8 cellular contexts compared by ENCODE assay signal in the genomic region with DNA sequence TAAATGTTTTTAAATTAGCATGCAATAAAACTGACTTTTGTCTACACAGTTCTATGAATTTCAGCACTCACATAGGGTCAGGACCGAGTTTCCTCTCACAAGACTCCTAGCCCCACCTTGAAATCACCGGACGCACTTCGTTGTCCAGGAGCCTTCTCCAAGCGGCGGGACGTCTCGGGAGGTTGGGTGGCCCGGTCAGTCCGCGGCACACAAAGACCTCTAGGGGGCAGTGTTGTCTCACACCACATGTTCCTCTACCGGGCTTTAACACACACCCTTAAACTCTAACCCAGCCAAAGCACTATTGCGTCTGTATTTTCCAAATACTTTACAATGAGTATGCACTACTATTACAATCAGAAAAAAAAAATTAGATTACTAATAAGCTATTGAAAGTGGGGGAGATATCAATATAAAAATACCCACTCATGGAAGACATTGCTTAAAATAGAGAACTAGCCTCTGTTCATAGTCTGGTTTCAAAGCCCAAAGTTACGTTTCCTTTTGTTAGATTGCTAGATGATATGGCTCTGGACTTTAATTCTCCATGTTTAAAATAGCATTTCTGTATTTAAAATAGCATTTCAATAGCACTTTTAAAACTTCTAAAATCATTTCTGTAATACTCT. TPM values are rescaled to one million over a fixed set of nuclear protein-coding genes. Genes with fewer than 3 reads are reported as not detected.
A peak's percentile ranks its signal among the peaks of the same experiment; 100 is the strongest.
DNase-seq lines count a peak whose midpoint lies in the region; ATAC-seq and FAIRE-seq lines count a peak whose summit lies in the region.
"Not testable (repeated sequence)": the region's sequence is repeated elsewhere in the genome, so short reads cannot be mapped to it uniquely, and the experiment has no call there.

No MANE protein-coding gene starts in this region.

- H2AK5ac ChIP-seq in mesenchymal stem cell (ENCODE audit: low read length, severe bottlenecking): not testable (repeated sequence)

- not testable (repeated sequence) for H3K4me3 Mint-ChIP-seq in activated T-cell treated with anti-CD3 and anti-CD28 coated beads, Interleukin-2, amount 50 U/mL, for 24 hours

- not testable (repeated sequence) for FAIRE-seq in RCC 7860 (lab: Jason Lieb, UNC)

- 0% methylated on average over 1 of the region's 14 CpGs for WGBS in mesenchymal stem cell

- not testable (repeated sequence) for H3K4me3 ChIP-seq in mesenchymal stem cell (ENCODE audit: insufficient read depth in 1 of 2, low read depth in 1 of 2, low read length in 2 of 2)

- H3K9me3 Mint-ChIP-seq in activated T-cell treated with anti-CD3 and anti-CD28 coated beads, Interleukin-2, amount 50 U/mL, for 24 hours: not testable (repeated sequence)

- H3K27ac Mint-ChIP-seq in activated T-cell treated with anti-CD3 and anti-CD28 coated beads, Interleukin-2, amount 50 U/mL, for 24 hours: not testable (repeated sequence)

- H2AFZ ChIP-seq in mesenchymal stem cell (ENCODE audit: low read depth, low read length): not testable (repeated sequence)

- not testable (repeated sequence) for H3K27ac ChIP-seq in epithelial cell of prostate; mesenchymal stem cell (ENCODE audit: low read length, poor library complexity, severe bottlenecking)

- not testable (repeated sequence) for H3K18ac ChIP-seq in mesenchymal stem cell (ENCODE audit: low read depth in 1 of 2, low read length in 2 of 2)

- not testable (repeated sequence) for H3K4me1 ChIP-seq in mesenchymal stem cell (ENCODE audit: control insufficient read depth, insufficient read depth, low read depth, low read length)

- H3K4me1 Mint-ChIP-seq in activated T-cell treated with anti-CD3 and anti-CD28 coated beads, Interleukin-2, amount 50 U/mL, for 24 hours (ENCODE audit: low read depth): not testable (repeated sequence)

- peak in 11 of 14 donors; percentile 1 to 68 (median 45) for DNase-seq in C1 segment of cervical spinal cord (lab: John Stamatoyannopoulos, UW)
- DNase-seq in RCC 7860 (ENCODE audit: low spot score): peak; percentile 10
- peak; percentile 71 for DNase-seq in activated T-cell treated with anti-CD3 and anti-CD28 coated beads, Interleukin-2, amount 50 U/mL, for 24 hours
- peak; percentile 0 for DNase-seq in epithelial cell of prostate (ENCODE audit: low read depth, low spot score)
- DNase-seq in mesenchymal stem cell: peak; percentile 72
- peak; percentile 31 to 50 (median 35) for DNase-seq in stimulated activated CD4-positive, alpha-beta T cell treated with anti-CD3 and anti-CD28 coated beads, TNF-alpha, amount 100 ng/mL, for 24 hours (ENCODE audit: low read depth in 3 of 3)

- not testable (repeated sequence) for H2BK12ac ChIP-seq in mesenchymal stem cell (ENCODE audit: low read length in 2 of 2)

- H4K91ac ChIP-seq in mesenchymal stem cell (ENCODE audit: low read length): not testable (repeated sequence)

- not testable (repeated sequence) for H3K23ac ChIP-seq in mesenchymal stem cell (ENCODE audit: low read length in 2 of 2)

- ATAC-seq in GM19438 (IDR thresholded peaks at IDR 0.05; ENCODE audit: low read depth, unreplicated experiment): peak; percentile 99
- peak; percentile 89 for ATAC-seq in HG03378 (IDR thresholded peaks at IDR 0.05; ENCODE audit: unreplicated experiment)

- H2BK120ac ChIP-seq in mesenchymal stem cell (ENCODE audit: low read depth, low read length): not testable (repeated sequence)

- H3K27me3 ChIP-seq in mesenchymal stem cell (ENCODE audit: control insufficient read depth in 1 of 2, insufficient read depth in 1 of 2, low read length in 2 of 2): not testable (repeated sequence)

- not testable (repeated sequence) for H3K4ac ChIP-seq in mesenchymal stem cell (ENCODE audit: low read depth in 1 of 2, low read length in 2 of 2)

- H3K9me3 ChIP-seq in mesenchymal stem cell (ENCODE audit: control insufficient read depth, low read length): not testable (repeated sequence)

- not testable (repeated sequence) for H3K4me2 ChIP-seq in mesenchymal stem cell (ENCODE audit: low read length, poor library complexity, severe bottlenecking)

- H3K27me3 Mint-ChIP-seq in activated T-cell treated with anti-CD3 and anti-CD28 coated beads, Interleukin-2, amount 50 U/mL, for 24 hours: not testable (repeated sequence)

- not testable (repeated sequence) for H3K9ac ChIP-seq in mesenchymal stem cell (ENCODE audit: low read length)

- not testable (repeated sequence) for H3K36me3 Mint-ChIP-seq in activated T-cell treated with anti-CD3 and anti-CD28 coated beads, Interleukin-2, amount 50 U/mL, for 24 hours (ENCODE audit: low read depth)

- not testable (repeated sequence) for H3K79me1 ChIP-seq in mesenchymal stem cell (replicated peaks; ENCODE audit: low read length, poor library complexity, severe bottlenecking)

- not testable (repeated sequence) for H3K14ac ChIP-seq in mesenchymal stem cell (ENCODE audit: low read length in 2 of 2)

- not testable (repeated sequence) for H2BK15ac ChIP-seq in mesenchymal stem cell (ENCODE audit: low read depth, poor library complexity, severe bottlenecking)

- H4K8ac ChIP-seq in mesenchymal stem cell (ENCODE audit: low read length): not testable (repeated sequence)

- H2BK5ac ChIP-seq in mesenchymal stem cell (ENCODE audit: low read depth, low read length, poor library complexity, severe bottlenecking): not testable (repeated sequence)

- H3K36me3 ChIP-seq in mesenchymal stem cell (ENCODE audit: control insufficient read depth in 1 of 2, insufficient read depth in 2 of 2, low read depth in 1 of 2, low read length in 2 of 2): not testable (repeated sequence)

RNA-seq across cellular contexts. Expression of a gene that starts 47.1 kb away (rescaled TPM):
- polyA plus RNA-seq in mesenchymal stem cell (2013, experiment 1 of 2): 0.01 TPM
- polyA plus RNA-seq in mesenchymal stem cell (2013, experiment 2 of 2): not detected

Comparison
In these comparisons a context has a peak if more than half of its experiments do, and no peak if none do; other contexts are left out.
1. DNase-seq: peak in every context shown above with its lines; median percentile 72 in mesenchymal stem cell; 71 in activated T-cell treated with anti-CD3 and anti-CD28 coated beads, Interleukin-2, amount 50 U/mL, for 24 hours; 45 in C1 segment of cervical spinal cord; 35 in stimulated activated CD4-positive, alpha-beta T cell treated with anti-CD3 and anti-CD28 coated beads, TNF-alpha, amount 100 ng/mL, for 24 hours; 10 in RCC 7860; 0 in epithelial cell of prostate.